ENCODE assay signal across 2 cellular contexts in genomic region chr1:17441993-17442357, GRCh38.
TF ChIP-seq lines count a peak whose summit lies in the region.

No MANE protein-coding gene starts in this region.

TF ChIP-seq in SK-N-SH, 30 proteins besides CTCF, POLR2A, EP300 and RAD21 (continued from another document):
- no peak for TF ChIP-seq TAF1 (IDR thresholded peaks at IDR 0.05; ENCODE audit: borderline replicate concordance, low read depth, low read length)
- no peak for TF ChIP-seq MAX (IDR thresholded peaks at IDR 0.05; ENCODE audit: low read depth)
- TF ChIP-seq NFIC (IDR thresholded peaks at IDR 0.05; ENCODE audit: borderline replicate concordance): no peak
- no peak for TF ChIP-seq SIN3A (IDR thresholded peaks at IDR 0.05; ENCODE audit: borderline replicate concordance, low read depth, low read length)
- TF ChIP-seq USF1 (IDR thresholded peaks at IDR 0.05; ENCODE audit: borderline replicate concordance, low read depth): no peak
- TF ChIP-seq CHD2 (IDR thresholded peaks at IDR 0.05; ENCODE audit: low read length, partially characterized antibody): no peak
- no peak for TF ChIP-seq MEF2A (IDR thresholded peaks at IDR 0.05; ENCODE audit: borderline replicate concordance, low read depth)
- TF ChIP-seq TCF12 (IDR thresholded peaks at IDR 0.05): no peak
- TF ChIP-seq FOXM1 (IDR thresholded peaks at IDR 0.05; ENCODE audit: low read depth): no peak
- no peak for TF ChIP-seq USF2 (IDR thresholded peaks at IDR 0.05; ENCODE audit: borderline replicate concordance, low read depth, low read length)
- TF ChIP-seq NRF1 (IDR thresholded peaks at IDR 0.05; ENCODE audit: low read depth, low read length): no peak
- TF ChIP-seq REST (IDR thresholded peaks at IDR 0.05; ENCODE audit: low read depth, low read length): no peak
- TF ChIP-seq JUND (IDR thresholded peaks at IDR 0.05): no peak

TF ChIP-seq in SK-N-SH treated with all-trans-retinoic acid at 6 μM for 48 hours, 23 proteins besides CTCF, POLR2A, EP300 and RAD21 (continued from another document):
- TF ChIP-seq CSRNP3 (CRISPR knock-in tag; IDR thresholded peaks at IDR 0.05) (no peak), ZC3H10 (CRISPR knock-in tag; IDR thresholded peaks at IDR 0.05) (no peak), PATZ1 (CRISPR knock-in tag; IDR thresholded peaks at IDR 0.05; ENCODE audit: borderline replicate concordance) (no peak), ZNF8 (CRISPR knock-in tag; IDR thresholded peaks at IDR 0.05) (no peak), BACH2 (CRISPR knock-in tag; IDR thresholded peaks at IDR 0.05; ENCODE audit: borderline replicate concordance) (no peak), TCF4 (CRISPR knock-in tag; IDR thresholded peaks at IDR 0.05; ENCODE audit: borderline replicate concordance) (no peak)
